Comparison of ENCODE assay signal across 8 cellular contexts in genomic region chr17:30563905-30564390, GRCh38.
DNase-seq lines count a peak whose midpoint lies in the region; ATAC-seq, FAIRE-seq and TF ChIP-seq lines count a peak whose summit lies in the region.
"Not testable (repeated sequence)": the region's sequence is repeated elsewhere in the genome, so short reads cannot be mapped to it uniquely, and the experiment has no call there.

No MANE protein-coding gene starts in this region.

- H3K4me1 ChIP-seq in HAP-1; mesendoderm (ENCODE audit: control insufficient read depth, low read depth, low read length): not testable (repeated sequence)

- not testable (repeated sequence) for H3K27me3 ChIP-seq in HAP-1 (ENCODE audit: low read depth); mesendoderm (ENCODE audit: insufficient read depth, low read length, poor library complexity)

- not testable (repeated sequence) for ATAC-seq in T-helper 17 cell

- peak overlapping the region; percentile 6 for H3K27ac ChIP-seq in mesendoderm (ENCODE audit: low read depth, low read length)

- WGBS in mesendoderm (ENCODE audit: extremely low coverage, insufficient coverage, low lambda C conversion rate), result no CpG with 5 or more reads among the region's 7 CpGs

- not testable (repeated sequence) for H2BK15ac ChIP-seq in mesendoderm (replicated peaks; ENCODE audit: low read depth)

- H2AK5ac ChIP-seq in mesendoderm (ENCODE audit: low read length), result not testable (repeated sequence)

- H3K23ac ChIP-seq in mesendoderm (ENCODE audit: low read length), result not testable (repeated sequence)

- H3K27ac Mint-ChIP-seq in T-helper 17 cell, result peak overlapping the region; percentile 32
- not testable (repeated sequence) for H3K27ac Mint-ChIP-seq in osteocyte (ENCODE audit: unreplicated experiment)

- not testable (repeated sequence) for H3K79me2 ChIP-seq in mesendoderm (ENCODE audit: control insufficient read depth, insufficient read depth, low read length)

- not testable (repeated sequence) for H4K5ac ChIP-seq in mesendoderm (ENCODE audit: low read length)

- TF ChIP-seq CTCF in fibroblast of villous mesenchyme (IDR thresholded peaks at IDR 0.05; ENCODE audit: insufficient read depth, low read depth, low read length); osteocyte (IDR thresholded peaks at IDR 0.05): not testable (repeated sequence)

- not testable (repeated sequence) for H3K56ac ChIP-seq in mesendoderm (ENCODE audit: low read length)

- DNase-seq in HAP-1 (ENCODE audit: low spot score in 2 of 2), result peak; percentile 15 to 33
- DNase-seq in NCI-H524 treated with DMSO at 0.1 percent for 48 hours (lab: John Stamatoyannopoulos, UW), result peak; percentile 69
- not testable (repeated sequence) for DNase-seq in T-helper 17 cell; mesendoderm; urothelium cell line (ENCODE audit: low spot score)
- DNase-seq in amniotic epithelial cell (ENCODE audit: low read depth), result peak; percentile 46
- peak; percentile 29 for DNase-seq in fibroblast of villous mesenchyme (ENCODE audit: low read depth)
- DNase-seq in osteocyte (ENCODE audit: extremely low spot score, unreplicated experiment), result peak; percentile 75

- not testable (repeated sequence) for H3K4me1 Mint-ChIP-seq in T-helper 17 cell; osteocyte (ENCODE audit: unreplicated experiment)

- H3K18ac ChIP-seq in mesendoderm (ENCODE audit: low read length), result not testable (repeated sequence)

- not testable (repeated sequence) for H3K9me3 ChIP-seq in HAP-1; T-helper 17 cell (ENCODE audit: control insufficient read depth, low read length, poor library complexity, severe bottlenecking)

- not testable (repeated sequence) for H2BK120ac ChIP-seq in mesendoderm (ENCODE audit: low read depth, low read length)

- H3K36me3 ChIP-seq in HAP-1 (replicated peaks); mesendoderm (ENCODE audit: control insufficient read depth, insufficient read depth, low read length): not testable (repeated sequence)

- H3K27me3 Mint-ChIP-seq in T-helper 17 cell (peaks cover 30% of the 10 kb centered on the region), osteocyte (ENCODE audit: unreplicated experiment) (peaks cover 17% of the 10 kb centered on the region)

- not testable (repeated sequence) for H3K4me3 ChIP-seq in HAP-1; fibroblast of villous mesenchyme (ENCODE audit: low read depth, low read length); mesendoderm (ENCODE audit: low read length)

- H3K4ac ChIP-seq in mesendoderm (ENCODE audit: low read depth, low read length), result not testable (repeated sequence)

- not testable (repeated sequence) for H4K8ac ChIP-seq in mesendoderm (ENCODE audit: low read depth, low read length)

- not testable (repeated sequence) for H3K36me3 Mint-ChIP-seq in T-helper 17 cell (ENCODE audit: low read depth); osteocyte (ENCODE audit: unreplicated experiment)

- not testable (repeated sequence) for H3K4me3 Mint-ChIP-seq in T-helper 17 cell; osteocyte (ENCODE audit: unreplicated experiment)

- H3K4me2 ChIP-seq in mesendoderm (ENCODE audit: low read length), result not testable (repeated sequence)

- in situ Hi-C loops in HAP-1 (cut with MboI; ENCODE audit: low sequenced_read_pairs), result not testable (repeated sequence)

- not testable (repeated sequence) for H3K9me3 Mint-ChIP-seq in osteocyte (ENCODE audit: unreplicated experiment)

- not testable (repeated sequence) for H3K79me1 ChIP-seq in mesendoderm (ENCODE audit: low read length)

- peak; percentile 77 for FAIRE-seq in urothelium cell line (lab: Jason Lieb, UNC)

- peak overlapping the region; percentile 18 for H2BK5ac ChIP-seq in mesendoderm (ENCODE audit: low read length)

- not testable (repeated sequence) for H3K9ac ChIP-seq in mesendoderm (ENCODE audit: low read length)
